In genomic region chr19:41456342-41456918, GRCh38 we compare ENCODE assay signal across 16 cellular contexts. TPM values are rescaled to one million over a fixed set of nuclear protein-coding genes. Genes with fewer than 3 reads are reported as not detected.
DNase-seq lines count a peak whose midpoint lies in the region; ATAC-seq, FAIRE-seq and TF ChIP-seq lines count a peak whose summit lies in the region.
"Had no signal": no experiment of that assay in that cellular context is flagged by ENCODE, and none has a peak within 500 bp of the region (broad histone marks: within the 10 kb centered on the region; RNA-seq: fewer than 3 reads in every experiment).

No MANE protein-coding gene starts in this region.

- H3K9me3 ChIP-seq in T-helper 17 cell (ENCODE audit: control insufficient read depth, low read length, poor library complexity, severe bottlenecking) (no peaks in the 10 kb centered on the region), gastrocnemius medialis (no peaks in the 10 kb centered on the region), testis (no peaks in the 10 kb centered on the region)

- peaks cover 19% of the 10 kb centered on the region for H3K27me3 Mint-ChIP-seq in T-helper 2 cell treated with Interferon-gamma antibody and Interleukin-4, amounts not matched to agents 5 μg/mL and 100 μg/mL, for 36 hours (ENCODE audit: low read depth)
- peaks cover 8% of the 10 kb centered on the region for H3K27me3 Mint-ChIP-seq in T-helper 17 cell
- H3K27me3 Mint-ChIP-seq in WTC11 (ENCODE audit: low read depth), result peaks cover 55% of the 10 kb centered on the region

- intact Hi-C loops in Right ventricle myocardium superior (cut with DNase I) (no loop called here), gastrocnemius medialis (cut with DNase I; ENCODE audit: low total_unique reads) (no loop called here), testis (cut with DNase I; ENCODE audit: low total_unique reads) (no loop called here)

- peaks cover 0 to 6% (median 6%) of the 10 kb centered on the region in 3 donors for H3K27me3 ChIP-seq in gastrocnemius medialis
- H3K27me3 ChIP-seq in testis, result no peaks in the 10 kb centered on the region

- TF ChIP-seq CTCF in gastrocnemius medialis (IDR thresholded peaks at IDR 0.05 in 4 of 5, conservative IDR thresholded peaks at IDR 0.05 in 1 of 5), result no peak
- no peak for TF ChIP-seq CTCF in WTC11 (IDR thresholded peaks at IDR 0.05)
- no peak for TF ChIP-seq CTCF in testis (IDR thresholded peaks at IDR 0.05)

- H3K27ac ChIP-seq in gastrocnemius medialis (peak overlapping the region in 3 of 4 donors; percentile 22 to 66 (median 51)), testis (no peak overlapping the region)

- H3K36me3 Mint-ChIP-seq in T-helper 2 cell treated with Interferon-gamma antibody and Interleukin-4, amounts not matched to agents 5 μg/mL and 100 μg/mL, for 36 hours (ENCODE audit: low read depth), result peaks cover 5% of the 10 kb centered on the region
- H3K36me3 Mint-ChIP-seq in T-helper 17 cell (ENCODE audit: low read depth) (no peaks in the 10 kb centered on the region), WTC11 (no peaks in the 10 kb centered on the region)

- in situ Hi-C loops in gastrocnemius medialis (cut with MboI; ENCODE audit: low sequenced_read_pairs in 4 of 4), result no loop called here

- no peaks in the 10 kb centered on the region for H3K9me3 Mint-ChIP-seq in T-helper 2 cell treated with Interferon-gamma antibody and Interleukin-4, amounts not matched to agents 5 μg/mL and 100 μg/mL, for 36 hours
- H3K9me3 Mint-ChIP-seq in WTC11, result peaks cover 20% of the 10 kb centered on the region

- CTCF ChIA-PET in WTC11 (lab: Charles Lee), result interaction anchor here (2.4 to 3.1 kb wide), 2 partner anchors 107 to 114 kb away, joined by 12 read pairs; no protein-coding TSS in a partner anchor

- H3K4me1 ChIP-seq in gastrocnemius medialis, result peaks cover 0 to 3% of the 10 kb centered on the region in 2 donors
- H3K4me1 ChIP-seq in testis, result no peaks in the 10 kb centered on the region

- H3K4me1 Mint-ChIP-seq in T-helper 2 cell treated with Interferon-gamma antibody and Interleukin-4, amounts not matched to agents 5 μg/mL and 100 μg/mL, for 36 hours (ENCODE audit: low read depth), result peaks cover 38% of the 10 kb centered on the region
- H3K4me1 Mint-ChIP-seq in T-helper 17 cell, result peaks cover 13% of the 10 kb centered on the region
- no peaks in the 10 kb centered on the region for H3K4me1 Mint-ChIP-seq in WTC11

- no peak for FAIRE-seq in HTR-8/SVneo (lab: Jason Lieb, UNC)

- DNase-seq in T-helper 2 cell treated with Interferon-gamma antibody and Interleukin-4, amounts not matched to agents 5 μg/mL and 100 μg/mL, for 36 hours (ENCODE audit: low spot score), result no peak
- DNase-seq in T-helper 2 cell, result no peak
- DNase-seq in T-helper 17 cell, result no peak
- no peak for DNase-seq in Right ventricle myocardium superior
- no peak for DNase-seq in gastrocnemius medialis
- no peak for DNase-seq in WTC11 (ENCODE audit: low spot score)
- DNase-seq in HTR-8/SVneo (ENCODE audit: insufficient read length, low spot score), result no peak
- DNase-seq in testis, result no peak
- DNase-seq: caudate nucleus; DMS79; esophagus squamous epithelium; NCI-H1105; stimulated activated CD4-positive, alpha-beta T cell treated with anti-CD3 and anti-CD28 coated beads, Interleukin-4, amount 100 ng/mL, for 24 hours had no signal

- no peaks in the 10 kb centered on the region for H3K36me3 ChIP-seq in gastrocnemius medialis
- no peaks in the 10 kb centered on the region for H3K36me3 ChIP-seq in testis (ENCODE audit: low read depth, missing control alignments)
- H3K36me3 ChIP-seq: esophagus squamous epithelium had no signal

- H3K4me3 ChIP-seq in gastrocnemius medialis, result peak overlapping the region in 1 of 4 donors; percentile 6
- no peak overlapping the region for H3K4me3 ChIP-seq in testis
- H3K4me3 ChIP-seq: esophagus squamous epithelium had no signal

- peak overlapping the region; percentile 92 for H3K27ac Mint-ChIP-seq in T-helper 2 cell treated with Interferon-gamma antibody and Interleukin-4, amounts not matched to agents 5 μg/mL and 100 μg/mL, for 36 hours
- H3K27ac Mint-ChIP-seq in T-helper 17 cell, result peak overlapping the region; percentile 62
- no peak overlapping the region for H3K27ac Mint-ChIP-seq in WTC11

- TF ChIP-seq POLR2A in gastrocnemius medialis (IDR thresholded peaks at IDR 0.05), result no peak
- TF ChIP-seq POLR2A in testis (IDR thresholded peaks at IDR 0.05), result no peak

- H3K4me3 Mint-ChIP-seq in T-helper 2 cell treated with Interferon-gamma antibody and Interleukin-4, amounts not matched to agents 5 μg/mL and 100 μg/mL, for 36 hours, result peak overlapping the region; percentile 78
- peak overlapping the region; percentile 50 for H3K4me3 Mint-ChIP-seq in T-helper 17 cell
- no peak overlapping the region for H3K4me3 Mint-ChIP-seq in WTC11

- ATAC-seq in T-helper 17 cell (no peak), Right ventricle myocardium superior (ENCODE audit: poor library complexity) (peak; percentile 29), gastrocnemius medialis (peak in 1 of 2 donors; percentile 18), WTC11 (no peak)

- WGBS in testis, 2 donors, result 34 to 40% methylated on average over 7 of the region's 7 CpGs

- POLR2A ChIA-PET in WTC11 (lab: Charles Lee), result no interaction called here

TF ChIP-seq in WTC11, 78 proteins besides CTCF, POLR2A, EP300 and RAD21 (continues in another document):
- TF ChIP-seq, protein P1, sequence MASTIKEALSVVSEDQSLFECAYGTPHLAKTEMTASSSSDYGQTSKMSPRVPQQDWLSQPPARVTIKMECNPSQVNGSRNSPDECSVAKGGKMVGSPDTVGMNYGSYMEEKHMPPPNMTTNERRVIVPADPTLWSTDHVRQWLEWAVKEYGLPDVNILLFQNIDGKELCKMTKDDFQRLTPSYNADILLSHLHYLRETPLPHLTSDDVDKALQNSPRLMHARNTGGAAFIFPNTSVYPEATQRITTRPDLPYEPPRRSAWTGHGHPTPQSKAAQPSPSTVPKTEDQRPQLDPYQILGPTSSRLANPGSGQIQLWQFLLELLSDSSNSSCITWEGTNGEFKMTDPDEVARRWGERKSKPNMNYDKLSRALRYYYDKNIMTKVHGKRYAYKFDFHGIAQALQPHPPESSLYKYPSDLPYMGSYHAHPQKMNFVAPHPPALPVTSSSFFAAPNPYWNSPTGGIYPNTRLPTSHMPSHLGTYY (CRISPR knock-in tag; IDR thresholded peaks at IDR 0.05), result no peak
- TF ChIP-seq CREM (CRISPR knock-in tag; IDR thresholded peaks at IDR 0.05) (no peak), ELF4 (CRISPR knock-in tag; IDR thresholded peaks at IDR 0.05; ENCODE audit: low read depth) (no peak), NFE2L1 (CRISPR knock-in tag; IDR thresholded peaks at IDR 0.05) (no peak), GABPB1 (CRISPR knock-in tag; IDR thresholded peaks at IDR 0.05) (no peak)
- TF ChIP-seq, protein P2, sequence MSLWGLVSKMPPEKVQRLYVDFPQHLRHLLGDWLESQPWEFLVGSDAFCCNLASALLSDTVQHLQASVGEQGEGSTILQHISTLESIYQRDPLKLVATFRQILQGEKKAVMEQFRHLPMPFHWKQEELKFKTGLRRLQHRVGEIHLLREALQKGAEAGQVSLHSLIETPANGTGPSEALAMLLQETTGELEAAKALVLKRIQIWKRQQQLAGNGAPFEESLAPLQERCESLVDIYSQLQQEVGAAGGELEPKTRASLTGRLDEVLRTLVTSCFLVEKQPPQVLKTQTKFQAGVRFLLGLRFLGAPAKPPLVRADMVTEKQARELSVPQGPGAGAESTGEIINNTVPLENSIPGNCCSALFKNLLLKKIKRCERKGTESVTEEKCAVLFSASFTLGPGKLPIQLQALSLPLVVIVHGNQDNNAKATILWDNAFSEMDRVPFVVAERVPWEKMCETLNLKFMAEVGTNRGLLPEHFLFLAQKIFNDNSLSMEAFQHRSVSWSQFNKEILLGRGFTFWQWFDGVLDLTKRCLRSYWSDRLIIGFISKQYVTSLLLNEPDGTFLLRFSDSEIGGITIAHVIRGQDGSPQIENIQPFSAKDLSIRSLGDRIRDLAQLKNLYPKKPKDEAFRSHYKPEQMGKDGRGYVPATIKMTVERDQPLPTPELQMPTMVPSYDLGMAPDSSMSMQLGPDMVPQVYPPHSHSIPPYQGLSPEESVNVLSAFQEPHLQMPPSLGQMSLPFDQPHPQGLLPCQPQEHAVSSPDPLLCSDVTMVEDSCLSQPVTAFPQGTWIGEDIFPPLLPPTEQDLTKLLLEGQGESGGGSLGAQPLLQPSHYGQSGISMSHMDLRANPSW (CRISPR knock-in tag; conservative IDR thresholded peaks at IDR 0.05; ENCODE audit: low read depth), result no peak

RNA-seq across cellular contexts. Expression of gene ERICH4, which starts 13.5 kb away (rescaled TPM):
- total RNA-seq in T-helper 17 cell, result not detected
- total RNA-seq in Right ventricle myocardium superior, result not detected
- not detected for total RNA-seq in gastrocnemius medialis
- 0.24 TPM in 1 of 3 replicates, not detected in the others for total RNA-seq in WTC11 (2021)
- total RNA-seq in testis, result 1 to 10 TPM in 1 of 2 donors, not detected in 1; 1.8 TPM
- polyA plus RNA-seq in testis (ENCODE audit: insufficient read depth, low read depth, low replicate concordance), result 0.61 TPM
- total RNA-seq: esophagus squamous epithelium; kidney epithelial cell; omental fat pad; T-helper 1 cell treated with Interleukin-12 subunit alpha and Interleukin-12 subunit beta and Interleukin-4 antibody, amounts not matched to agents 30 ng/mL and 1 ng/mL, for 36 hours had no signal

RNA-seq across cellular contexts. Expression of gene DMAC2, which starts 16.7 kb away (rescaled TPM):
- 10 to 100 TPM; 24.1 to 27.9 TPM for total RNA-seq in T-helper 17 cell
- 113 TPM for total RNA-seq in Right ventricle myocardium superior
- total RNA-seq in gastrocnemius medialis, result 10 to 100 TPM; 41.0 to 61.0 (median 49.8) TPM
- 77.6 to 85.6 TPM (median 82.6 TPM) in 3 replicates for total RNA-seq in WTC11 (2021)
- 10 to 100 TPM; 26.7 to 35.8 TPM for total RNA-seq in testis
- polyA plus RNA-seq in testis (ENCODE audit: insufficient read depth, low read depth, low replicate concordance), result 24.6 TPM

RNA-seq across cellular contexts. Expression of gene B3GNT8, which starts 29.3 kb away (rescaled TPM):
- total RNA-seq in T-helper 17 cell (1 to 10 TPM; 3.4 to 4.8 TPM), Right ventricle myocardium superior (12.5 TPM), gastrocnemius medialis (under 1 TPM in 3 of 4 donors, not detected in 1; 0.24 to 0.33 (median 0.33) TPM), WTC11 (2021) (0.96 to 2.3 TPM (median 1.2 TPM) in 3 replicates), testis (1 to 10 TPM; 1.0 to 1.2 TPM)
- polyA plus RNA-seq in testis (ENCODE audit: insufficient read depth, low read depth, low replicate concordance), result 1.3 TPM

RNA-seq across cellular contexts. Expression of gene BCKDHA, which starts 58.8 kb away (rescaled TPM):
- total RNA-seq in T-helper 17 cell (10 to 100 TPM; 13.2 to 14.7 TPM), Right ventricle myocardium superior (50.4 TPM), gastrocnemius medialis (100 to 1,000 TPM in 1 of 4 donors, 10 to 100 TPM in 3; 80.8 to 115 (median 84.1) TPM), WTC11 (2021) (18.8 to 34.8 TPM (median 32.6 TPM) in 3 replicates), testis (10 to 100 TPM; 80.8 to 81.3 TPM)
- 53.1 TPM for polyA plus RNA-seq in testis (ENCODE audit: insufficient read depth, low read depth, low replicate concordance)

RNA-seq across cellular contexts. Expression of gene EXOSC5, which starts 59.3 kb away (rescaled TPM):
- total RNA-seq in T-helper 17 cell, result 10 to 100 TPM; 12.0 to 13.0 TPM
- 17.4 TPM for total RNA-seq in Right ventricle myocardium superior
- 10 to 100 TPM; 29.1 to 61.9 (median 40.9) TPM for total RNA-seq in gastrocnemius medialis
- total RNA-seq in WTC11 (2021), result 56.4 to 60.3 TPM (median 56.6 TPM) in 3 replicates
- total RNA-seq in testis, result 10 to 100 TPM; 19.1 to 23.8 TPM
- 28.0 TPM for polyA plus RNA-seq in testis (ENCODE audit: insufficient read depth, low read depth, low replicate concordance)

Comparison
In these comparisons a context has a peak if more than half of its experiments do, and no peak if none do; other contexts are left out.
1. H3K27ac ChIP-seq: peak in gastrocnemius medialis (3 of 4); none in testis (0 of 2).